16 cellular contexts compared by ENCODE assay signal in genomic region chr4:88660446-88661294, GRCh38. TPM values are rescaled to one million over a fixed set of nuclear protein-coding genes. Genes with fewer than 3 reads are reported as not detected.
DNase-seq lines count a peak whose midpoint lies in the region; ATAC-seq, FAIRE-seq and TF ChIP-seq lines count a peak whose summit lies in the region.
"Had no signal": no experiment of that assay in that cellular context is flagged by ENCODE, and none has a peak within 500 bp of the region (broad histone marks: within the 10 kb centered on the region; RNA-seq: fewer than 3 reads in every experiment).

No MANE protein-coding gene starts in this region.

- H3K4me3 ChIP-seq in A549 = no peak overlapping the region
- no peak overlapping the region for H3K4me3 ChIP-seq in liver (ENCODE audit: low read depth in 1 of 3, low read length in 3 of 3)
- H3K4me3 ChIP-seq in gastroesophageal sphincter = no peak overlapping the region
- H3K4me3 ChIP-seq: Peyer's patch had no signal

- H3K4me2 ChIP-seq in A549 = no peak overlapping the region; the same call in 2 of the 3 replicates

- H3K27me3 ChIP-seq in liver (ENCODE audit: control insufficient read depth in 4 of 4, insufficient read depth in 4 of 4, low read length in 3 of 4) = no peaks in the 10 kb centered on the region
- H3K27me3 ChIP-seq in gastroesophageal sphincter = no peaks in the 10 kb centered on the region
- H3K27me3 ChIP-seq: Peyer's patch had no signal

- H3K27ac ChIP-seq in A549 (peak overlapping the region; percentile 3 to 56; a peak in 4 of 6 replicates), liver (ENCODE audit: low read depth in 1 of 2, low read length in 2 of 2) (peak overlapping the region in 1 of 2 donors; percentile 36), gastroesophageal sphincter (no peak overlapping the region)

- TF ChIP-seq POLR2A in A549 (IDR thresholded peaks at IDR 0.05; ENCODE audit: low read length) = no peak
- no peak for TF ChIP-seq POLR2A in gastroesophageal sphincter (IDR thresholded peaks at IDR 0.05)

- TF ChIP-seq CTCF in A549 (IDR thresholded peaks at IDR 0.05) (no peak), chondrocyte (IDR thresholded peaks at IDR 0.05) (no peak), liver (IDR thresholded peaks at IDR 0.05; ENCODE audit: low read depth, low read length, missing input control) (no peak), gastroesophageal sphincter (IDR thresholded peaks at IDR 0.05) (no peak)

- DNase-seq in A549 (ENCODE audit: low read depth in 1 of 2, low spot score in 1 of 2) (peak in 1 of 2 experiments; percentile 1), LHCN-M2 (ENCODE audit: low read depth) (peak; percentile 48), chondrocyte (ENCODE audit: low spot score) (no peak), HuH-7 (ENCODE audit: low spot score) (no peak), NCI-H748 treated with DMSO at 0.1 percent for 48 hours (lab: John Stamatoyannopoulos, UW) (no peak)
- DNase-seq: ACHN; activated CD4-positive, alpha-beta memory T cell treated with anti-CD3 and anti-CD28 coated beads, Interleukin-2, amount 10 ng/mL, durations not matched to agents 7 days and 5 days; activated effector memory CD4-positive, alpha-beta T cell treated with Interleukin-2 at 50 U/mL for 16 hours; COR-L47; NCI-H526; Peyer's patch had no signal

- POLR2A ChIA-PET in A549 (lab: Yijun Ruan, JAX) = no interaction called here

- H3K4me3 Mint-ChIP-seq in chondrocyte (ENCODE audit: unreplicated experiment) = no peak overlapping the region
- H3K4me3 Mint-ChIP-seq: activated CD4-positive, alpha-beta memory T cell treated with anti-CD3 and anti-CD28 coated beads, Interleukin-2, amount 10 ng/mL, durations not matched to agents 7 days and 5 days; brain had no signal

- peak overlapping the region; percentile 67 for H3K27ac Mint-ChIP-seq in chondrocyte (ENCODE audit: unreplicated experiment)
- H3K27ac Mint-ChIP-seq: activated CD4-positive, alpha-beta memory T cell treated with anti-CD3 and anti-CD28 coated beads, Interleukin-2, amount 10 ng/mL, durations not matched to agents 7 days and 5 days had no signal

- H3K4me1 Mint-ChIP-seq in chondrocyte (ENCODE audit: low read depth) = peaks cover 38% of the 10 kb centered on the region

- no peak for TF ChIP-seq EP300 in A549 (IDR thresholded peaks at IDR 0.05)
- TF ChIP-seq EP300 in gastroesophageal sphincter (IDR thresholded peaks at IDR 0.05) = no peak

- H3K9me3 ChIP-seq in A549 (no peaks in the 10 kb centered on the region), liver (ENCODE audit: control insufficient read depth in 4 of 4, low read length in 3 of 4) (no peaks in the 10 kb centered on the region), gastroesophageal sphincter (no peaks in the 10 kb centered on the region)
- H3K9me3 ChIP-seq: Peyer's patch had no signal

- peaks cover under 1 to 8% (median 3%) of the 10 kb centered on the region in 4 donors for H3K36me3 ChIP-seq in liver (ENCODE audit: control insufficient read depth in 4 of 4, insufficient read depth in 3 of 4, low read depth in 1 of 4, low read length in 3 of 4)
- peaks cover 0 to 53% of the 10 kb centered on the region in 2 donors for H3K36me3 ChIP-seq in gastroesophageal sphincter

- H3K4me1 ChIP-seq in A549 (peaks cover 45% of the 10 kb centered on the region), liver (ENCODE audit: control insufficient read depth in 4 of 4, insufficient read depth in 4 of 4, low read length in 3 of 4) (peaks cover 0 to 20% (median 18%) of the 10 kb centered on the region in 4 donors), gastroesophageal sphincter (peaks cover 9 to 27% (median 11%) of the 10 kb centered on the region in 3 donors)
- H3K4me1 ChIP-seq: Peyer's patch had no signal

- H3K27me3 Mint-ChIP-seq in chondrocyte (ENCODE audit: low read depth) = no peaks in the 10 kb centered on the region
- H3K27me3 Mint-ChIP-seq: activated CD4-positive, alpha-beta memory T cell treated with anti-CD3 and anti-CD28 coated beads, Interleukin-2, amount 10 ng/mL, durations not matched to agents 7 days and 5 days; brain had no signal

- H3K9me3 Mint-ChIP-seq in chondrocyte (ENCODE audit: low read depth) = no peaks in the 10 kb centered on the region
- H3K9me3 Mint-ChIP-seq: activated CD4-positive, alpha-beta memory T cell treated with anti-CD3 and anti-CD28 coated beads, Interleukin-2, amount 10 ng/mL, durations not matched to agents 7 days and 5 days; brain had no signal

- TF ChIP-seq RAD21 in A549 (conservative IDR thresholded peaks at IDR 0.05 in 1 of 2, IDR thresholded peaks at IDR 0.05 in 1 of 2) = no peak
- TF ChIP-seq RAD21 in liver (IDR thresholded peaks at IDR 0.05) = no peak

- CTCF ChIA-PET in A549 (lab: Yijun Ruan, JAX) = interaction anchor here (1.0 to 2.1 kb wide), 7 partner anchors 10 to 135 kb away, joined by 3 to 30 read pairs (median 3); no protein-coding TSS in a partner anchor

- 63% methylated on average over 7 of the region's 7 CpGs for WGBS in A549 (ENCODE audit: missing lambda C conversion rate)
- 79% methylated on average over 7 of the region's 7 CpGs for WGBS in liver
- 78 to 92% methylated on average over 3 to 7 of the region's 7 CpGs for WGBS in gastroesophageal sphincter (ENCODE audit: low coverage in 1 of 2), 2 donors

- FAIRE-seq in A549 (lab: Jason Lieb, UNC) = no peak

- no peak for ATAC-seq in A549
- no peak for ATAC-seq in GM21423 (IDR thresholded peaks at IDR 0.05; ENCODE audit: unreplicated experiment)
- ATAC-seq in gastroesophageal sphincter = no peak

- no peak overlapping the region for H3K9ac ChIP-seq in liver (ENCODE audit: low read depth in 1 of 2, low read length in 2 of 2)

- peaks cover 2% of the 10 kb centered on the region for H3K36me3 Mint-ChIP-seq in chondrocyte (ENCODE audit: low read depth)

TF ChIP-seq in A549, 52 proteins besides CTCF, POLR2A, EP300 and RAD21:
- TF ChIP-seq HDAC2 (IDR thresholded peaks at IDR 0.05) (no peak), JUNB (IDR thresholded peaks at IDR 0.05) (no peak), HOXB13 (CRISPR knock-in tag; IDR thresholded peaks at IDR 0.05; ENCODE audit: low read depth) (no peak), JUN (IDR thresholded peaks at IDR 0.05) (no peak), CHD2 (IDR thresholded peaks at IDR 0.05; ENCODE audit: low read length, partially characterized antibody) (no peak), POLR2AphosphoS2 (conservative IDR thresholded peaks at IDR 0.05; ENCODE audit: low read length) (no peak), GATA3 (IDR thresholded peaks at IDR 0.05; ENCODE audit: borderline replicate concordance) (no peak), CHD4 (IDR thresholded peaks at IDR 0.05; ENCODE audit: borderline replicate concordance) (no peak), HEYL (CRISPR knock-in tag; IDR thresholded peaks at IDR 0.05) (no peak), ZSCAN20 (CRISPR knock-in tag; IDR thresholded peaks at IDR 0.05) (no peak), ELK1 (IDR thresholded peaks at IDR 0.05; ENCODE audit: low read depth, low read length) (no peak), NFE2L2 (conservative IDR thresholded peaks at IDR 0.05; ENCODE audit: low read length) (no peak), TFCP2L1 (CRISPR knock-in tag; IDR thresholded peaks at IDR 0.05) (no peak)

TF ChIP-seq in liver, 16 proteins besides CTCF, POLR2A, EP300 and RAD21 (continues in another document):
- no peak for TF ChIP-seq NR2F2 (IDR thresholded peaks at IDR 0.05)
- peak in 1 of 2 donors; percentile 12 for TF ChIP-seq JUND (IDR thresholded peaks at IDR 0.05)
- TF ChIP-seq HNF4A (conservative IDR thresholded peaks at IDR 0.05) = peak; percentile 89 to 92
- no peak for TF ChIP-seq EGR1 (IDR thresholded peaks at IDR 0.05; ENCODE audit: low read depth in 2 of 2)
- peak; percentile 34 to 38 for TF ChIP-seq RXRA (IDR thresholded peaks at IDR 0.05)
- TF ChIP-seq HNF4G (IDR thresholded peaks at IDR 0.05) = peak; percentile 65
- peak; percentile 36 for TF ChIP-seq SP1 (IDR thresholded peaks at IDR 0.05)
- no peak for TF ChIP-seq YY1 (IDR thresholded peaks at IDR 0.05)
- TF ChIP-seq GABPA (IDR thresholded peaks at IDR 0.05 in 1 of 2, conservative IDR thresholded peaks at IDR 0.05 in 1 of 2) = no peak
- no peak for TF ChIP-seq FOXA2 (IDR thresholded peaks at IDR 0.05)
- TF ChIP-seq, protein P1, sequence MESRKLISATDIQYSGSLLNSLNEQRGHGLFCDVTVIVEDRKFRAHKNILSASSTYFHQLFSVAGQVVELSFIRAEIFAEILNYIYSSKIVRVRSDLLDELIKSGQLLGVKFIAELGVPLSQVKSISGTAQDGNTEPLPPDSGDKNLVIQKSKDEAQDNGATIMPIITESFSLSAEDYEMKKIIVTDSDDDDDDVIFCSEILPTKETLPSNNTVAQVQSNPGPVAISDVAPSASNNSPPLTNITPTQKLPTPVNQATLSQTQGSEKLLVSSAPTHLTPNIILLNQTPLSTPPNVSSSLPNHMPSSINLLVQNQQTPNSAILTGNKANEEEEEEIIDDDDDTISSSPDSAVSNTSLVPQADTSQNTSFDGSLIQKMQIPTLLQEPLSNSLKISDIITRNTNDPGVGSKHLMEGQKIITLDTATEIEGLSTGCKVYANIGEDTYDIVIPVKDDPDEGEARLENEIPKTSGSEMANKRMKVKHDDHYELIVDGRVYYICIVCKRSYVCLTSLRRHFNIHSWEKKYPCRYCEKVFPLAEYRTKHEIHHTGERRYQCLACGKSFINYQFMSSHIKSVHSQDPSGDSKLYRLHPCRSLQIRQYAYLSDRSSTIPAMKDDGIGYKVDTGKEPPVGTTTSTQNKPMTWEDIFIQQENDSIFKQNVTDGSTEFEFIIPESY (IDR thresholded peaks at IDR 0.05) = no peak
- no peak for TF ChIP-seq FOXA1 (IDR thresholded peaks at IDR 0.05)

RNA-seq across cellular contexts. Expression of gene NAP1L5, which starts 37.0 kb away (rescaled TPM):
- 2.4 TPM in 2 replicates for polyA plus RNA-seq in A549 (2011; rRNA removed)
- polyA plus RNA-seq in A549 (2012; cell fraction: cytosol; rRNA removed) = 0.79 and 0.98 TPM in 2 replicates
- polyA plus RNA-seq in A549 (2012; cell fraction: nucleus; rRNA removed) = 0.13 and 0.34 TPM in 2 replicates
- 2.6 to 3.0 TPM (median 2.8 TPM) in 3 replicates for polyA plus RNA-seq in A549 (2017; fragmentation: RNase III; extraction: RNeasy Plus Mini Kit Qiagen cat#74134 plus additional on column Dnase treatment)
- polyA minus RNA-seq in A549 (2011; rRNA and poly(A)+ RNA removed) = 0.21 and 0.29 TPM in 2 replicates
- total RNA-seq in LHCN-M2 (2014; rRNA removed) = 14.4 and 16.8 TPM in 2 replicates
- polyA plus RNA-seq in LHCN-M2 (2012) = 9.1 TPM
- total RNA-seq in chondrocyte = 5.1 to 9.1 TPM (median 5.8 TPM) in 3 replicates
- total RNA-seq in liver = 10 to 100 TPM in 1 of 2 donors, 1 to 10 TPM in 1; 2.0 to 10.0 TPM
- 1 to 10 TPM; 2.9 TPM for polyA plus RNA-seq in liver
- 10 to 100 TPM in 2 of 4 donors, 1 to 10 TPM in 2; 4.0 to 13.6 (median 10.3) TPM for total RNA-seq in gastroesophageal sphincter
- total RNA-seq: H4 had no signal

Comparison
In these comparisons a context has a peak if more than half of its experiments do, and no peak if none do; other contexts are left out.
1. H3K27ac ChIP-seq: peak in A549 (2 of 2); none in gastroesophageal sphincter (0 of 4).